In genomic region chr11:88520391-88520790, GRCh38 we compare ENCODE assay signal across 16 cellular contexts.
DNase-seq lines count a peak whose midpoint lies in the region; ATAC-seq and TF ChIP-seq lines count a peak whose summit lies in the region.
"Had no signal": no experiment of that assay in that cellular context is flagged by ENCODE, and none has a peak within 500 bp of the region (broad histone marks: within the 10 kb centered on the region; RNA-seq: fewer than 3 reads in every experiment).

No MANE protein-coding gene starts in this region.

- ATAC-seq in omental fat pad (ENCODE audit: low FRiP score) (peak; percentile 64), GM18868 (IDR thresholded peaks at IDR 0.05; ENCODE audit: unreplicated experiment) (no peak), gastroesophageal sphincter (no peak)

- no peak for TF ChIP-seq POLR2A in gastroesophageal sphincter (IDR thresholded peaks at IDR 0.05)

- TF ChIP-seq RAD21 in SK-N-SH (IDR thresholded peaks at IDR 0.05; ENCODE audit: low read length): no peak

- no peak for TF ChIP-seq EP300 in SK-N-SH (IDR thresholded peaks at IDR 0.05; ENCODE audit: borderline replicate concordance in 1 of 2, low read depth in 1 of 2, low read length in 1 of 2)
- TF ChIP-seq EP300 in gastroesophageal sphincter (IDR thresholded peaks at IDR 0.05): no peak

- H3K9me2 ChIP-seq in GM23248 (ENCODE audit: insufficient read depth) (no peaks in the 10 kb centered on the region), SK-N-SH (no peaks in the 10 kb centered on the region), PC-9 (ENCODE audit: insufficient read depth) (no peaks in the 10 kb centered on the region)

- no peak overlapping the region for H3K9ac ChIP-seq in GM23248
- H3K9ac ChIP-seq in SK-N-SH: no peak overlapping the region

- H3F3A ChIP-seq in GM23248 (ENCODE audit: insufficient read depth) (peaks cover 35% of the 10 kb centered on the region), SK-N-SH (replicated peaks; ENCODE audit: insufficient read depth) (peaks cover 11% of the 10 kb centered on the region), PC-9 (ENCODE audit: insufficient read depth, low read depth) (no peaks in the 10 kb centered on the region)

- POLR2A ChIA-PET in SK-N-SH (lab: Yijun Ruan, JAX): no interaction called here
- POLR2A ChIA-PET in PC-9 (lab: Charles Lee; ENCODE audit: unreplicated experiment): no interaction called here

- in situ Hi-C loops in GM23248 (cut with MboI): no loop called here

- CTCF ChIA-PET in SK-N-SH (lab: Yijun Ruan, JAX) (no interaction called here), PC-9 (lab: Charles Lee) (no interaction called here)

- no TSS peak for BruUV-seq in PC-9 (replicated peaks; lab: Mats Ljungman, UMichigan)

- H3K79me2 ChIP-seq in GM23248 (ENCODE audit: insufficient read depth): no peaks in the 10 kb centered on the region
- no peaks in the 10 kb centered on the region for H3K79me2 ChIP-seq in SK-N-SH (ENCODE audit: insufficient read depth)
- H3K79me2 ChIP-seq in PC-9 (ENCODE audit: low read depth): no peaks in the 10 kb centered on the region

- intact Hi-C loops in PC-9 (cut with micrococcal nuclease; ENCODE audit: unreplicated experiment): no loop called here

- no peak overlapping the region for H2AFZ ChIP-seq in GM23248
- no peak overlapping the region for H2AFZ ChIP-seq in SK-N-SH (ENCODE audit: low read depth)
- H2AFZ ChIP-seq in PC-9: no peak overlapping the region

- DNase-seq in GM23248: peak; percentile 46
- DNase-seq in SK-N-SH: no peak
- DNase-seq in fibroblast of peridontal ligament (ENCODE audit: extremely low read depth): peak; percentile 17
- no peak for DNase-seq in omental fat pad (ENCODE audit: low spot score)
- DNase-seq in HT-29 (ENCODE audit: low spot score): no peak
- DNase-seq in PC-9: no peak
- DNase-seq: AML-193; CD4-positive, CD25-positive, alpha-beta regulatory T cell; DMS53; GOT3; MM.1S; NCI-H1105 treated with DMSO at 0.1 percent for 48 hours; NCI-H187; NCI-H2171 had no signal

- H3K4me1 ChIP-seq in GM23248 (ENCODE audit: insufficient read depth): peaks cover 12% of the 10 kb centered on the region
- H3K4me1 ChIP-seq in SK-N-SH (ENCODE audit: control insufficient read depth in 1 of 2, insufficient read depth in 2 of 2, low read depth in 1 of 2, low read length in 1 of 2): peaks cover 0 to 18% of the 10 kb centered on the region in 2 experiments; a peak in 3 of 4 replicates
- H3K4me1 ChIP-seq in PC-9 (replicated peaks; ENCODE audit: insufficient read depth): no peaks in the 10 kb centered on the region
- H3K4me1 ChIP-seq in gastroesophageal sphincter: no peaks in the 10 kb centered on the region

- H4K20me1 ChIP-seq in GM23248 (ENCODE audit: insufficient read depth): no peaks in the 10 kb centered on the region
- H4K20me1 ChIP-seq in SK-N-SH (ENCODE audit: insufficient read depth): no peaks in the 10 kb centered on the region
- H4K20me1 ChIP-seq in PC-9 (ENCODE audit: insufficient read depth): no peaks in the 10 kb centered on the region

- H3K27me3 ChIP-seq in GM23248 (replicated peaks; ENCODE audit: insufficient read depth) (no peaks in the 10 kb centered on the region), SK-N-SH (ENCODE audit: insufficient read depth) (no peaks in the 10 kb centered on the region), PC-9 (ENCODE audit: insufficient read depth, low read depth) (no peaks in the 10 kb centered on the region), gastroesophageal sphincter (no peaks in the 10 kb centered on the region)

- H3K36me3 ChIP-seq in GM23248 (ENCODE audit: low read depth) (no peaks in the 10 kb centered on the region), SK-N-SH (replicated peaks in 1 of 2; ENCODE audit: control insufficient read depth in 1 of 2, insufficient read depth in 2 of 2, low read length in 1 of 2) (no peaks in the 10 kb centered on the region), PC-9 (ENCODE audit: low read depth) (no peaks in the 10 kb centered on the region), gastroesophageal sphincter (no peaks in the 10 kb centered on the region)

- H3K9me3 ChIP-seq in GM23248 (ENCODE audit: low read depth): no peaks in the 10 kb centered on the region
- H3K9me3 ChIP-seq in SK-N-SH: no peaks in the 10 kb centered on the region
- 0 out of 2 replicates have a peak, but pooled peaks cover 7% of the 10 kb centered on the region for H3K9me3 ChIP-seq in PC-9 (ENCODE audit: insufficient read depth, low read depth)
- no peaks in the 10 kb centered on the region for H3K9me3 ChIP-seq in gastroesophageal sphincter

- no peak overlapping the region for H3K4me3 ChIP-seq in GM23248
- no peak overlapping the region for H3K4me3 ChIP-seq in SK-N-SH (ENCODE audit: low read depth in 2 of 2, low read length in 1 of 2)
- H3K4me3 ChIP-seq in PC-9: no peak overlapping the region
- H3K4me3 ChIP-seq in gastroesophageal sphincter: no peak overlapping the region

- H3K4me2 ChIP-seq in GM23248 (ENCODE audit: unreplicated experiment) (no peak overlapping the region), SK-N-SH (no peak overlapping the region), PC-9 (no peak overlapping the region)

- H3K27ac ChIP-seq in GM23248: no peak overlapping the region
- no peak overlapping the region for H3K27ac ChIP-seq in SK-N-SH (ENCODE audit: low read depth in 2 of 2, low read length in 1 of 2)
- H3K27ac ChIP-seq in PC-9: no peak overlapping the region
- H3K27ac ChIP-seq in gastroesophageal sphincter: no peak overlapping the region

- TF ChIP-seq CTCF in SK-N-SH (IDR thresholded peaks at IDR 0.05) (no peak), omental fat pad (IDR thresholded peaks at IDR 0.05) (no peak), PC-9 (conservative IDR thresholded peaks at IDR 0.05) (no peak), gastroesophageal sphincter (IDR thresholded peaks at IDR 0.05) (no peak)

TF ChIP-seq in SK-N-SH, 30 proteins besides CTCF, POLR2A, EP300 and RAD21:
- TF ChIP-seq TCF12 (IDR thresholded peaks at IDR 0.05) (0 out of 2 replicates have a peak, but pooled peaks have one; percentile 6), MAX (IDR thresholded peaks at IDR 0.05; ENCODE audit: low read depth) (no peak), PBX3 (IDR thresholded peaks at IDR 0.05) (no peak), JUND (IDR thresholded peaks at IDR 0.05) (0 out of 2 replicates have a peak, but pooled peaks have one; percentile 18)

Comparison
In these comparisons a context has a peak if more than half of its experiments do, and no peak if none do; other contexts are left out.
1. DNase-seq: peak in GM23248 (single experiment) and fibroblast of peridontal ligament (single experiment); none in SK-N-SH (single experiment), omental fat pad (single experiment), HT-29 (single experiment) and PC-9 (0 of 2).